ENCODE assay signal across 28 cellular contexts in genomic region chr4:78426972-78427371, GRCh38.
DNase-seq lines count a peak whose midpoint lies in the region; ATAC-seq, FAIRE-seq and TF ChIP-seq lines count a peak whose summit lies in the region.
"Had no signal": no experiment of that assay in that cellular context is flagged by ENCODE, and none has a peak within 500 bp of the region (broad histone marks: within the 10 kb centered on the region; RNA-seq: fewer than 3 reads in every experiment).

No MANE protein-coding gene starts in this region.

- H3K27ac ChIP-seq in small intestine (ENCODE audit: low read depth in 1 of 2, low read length in 1 of 2) (no peak overlapping the region), coronary artery (no peak overlapping the region)
- H3K27ac ChIP-seq: breast epithelium, neutrophil, prostate gland, SJCRH30, uterus had no signal

- H3K9me3 ChIP-seq in small intestine (ENCODE audit: control insufficient read depth, low read depth) = no peaks in the 10 kb centered on the region
- H3K9me3 ChIP-seq: breast epithelium, MG63, neutrophil, prostate gland, SJCRH30, uterus had no signal

- DNase-seq in glomerular visceral epithelial cell (ENCODE audit: extremely low spot score) (peak; percentile 26), small intestine (peak; percentile 51), coronary artery (ENCODE audit: low spot score) (no peak), GM12892 (ENCODE audit: insufficient read length) (no peak)
- DNase-seq in central memory CD4-positive, alpha-beta T cell = no peak
- DNase-seq: activated B cell treated with CpG ODN at 0.5 μM for 24 hours; activated CD8-positive, alpha-beta memory T cell treated with anti-CD3 and anti-CD28 coated beads, Interleukin-2, amount 10 ng/mL, durations not matched to agents 7 days and 5 days; activated naive CD4-positive, alpha-beta T cell treated with anti-CD3 and anti-CD28 coated beads, Interleukin-2, amount 50 U/mL, for 16 hours; amygdala; CD4-positive, CD25-positive, alpha-beta regulatory T cell; effector memory CD4-positive, alpha-beta T cell; erythroblast; GOT3; KG1; MG63; NCI-H2081; NCI-H226; NCI-H748 treated with DMSO at 0.1 percent for 48 hours; SJCRH30; T-cell; uterus had no signal

- peak; percentile 75 for ATAC-seq in GM18907 (IDR thresholded peaks at IDR 0.05; ENCODE audit: unreplicated experiment)
- peak; percentile 57 for ATAC-seq in HG03378 (IDR thresholded peaks at IDR 0.05; ENCODE audit: unreplicated experiment)
- ATAC-seq: activated CD8-positive, alpha-beta memory T cell treated with anti-CD3 and anti-CD28 coated beads, Interleukin-2, amount 10 ng/mL, durations not matched to agents 7 days and 5 days; T-cell had no signal

- 37 to 72% (median 46%) methylated on average over 2 of the region's 2 CpGs for WGBS in small intestine, 3 donors

- no peak for TF ChIP-seq POLR2A in GM12892 (IDR thresholded peaks at IDR 0.05; ENCODE audit: low read depth, low read length)

- no peak for TF ChIP-seq CTCF in coronary artery (IDR thresholded peaks at IDR 0.05)

- H3K4me3 ChIP-seq in small intestine (ENCODE audit: low read depth in 1 of 2, low read length in 2 of 2) (no peak overlapping the region), coronary artery (no peak overlapping the region)
- H3K4me3 ChIP-seq: breast epithelium, MG63, prostate gland, SJCRH30, uterus had no signal

- no peaks in the 10 kb centered on the region for H3K4me1 ChIP-seq in small intestine (ENCODE audit: control insufficient read depth in 2 of 2, insufficient read depth in 1 of 2, low read depth in 1 of 2, low read length in 1 of 2)
- H3K4me1 ChIP-seq: breast epithelium, prostate gland, SJCRH30, uterus had no signal

- H3K27me3 ChIP-seq in small intestine (ENCODE audit: control insufficient read depth in 2 of 2, insufficient read depth in 2 of 2, low read length in 2 of 2) = no peaks in the 10 kb centered on the region
- H3K27me3 ChIP-seq: breast epithelium, MG63, SJCRH30, uterus had no signal

- no peak for FAIRE-seq in small intestine (lab: Jason Lieb, UNC)
- FAIRE-seq in GM12892 (lab: Jason Lieb, UNC) = no peak
- FAIRE-seq: colon, keratinocyte had no signal

- no peaks in the 10 kb centered on the region for H3K36me3 ChIP-seq in small intestine (ENCODE audit: control insufficient read depth in 2 of 2, insufficient read depth in 2 of 2, low read length in 2 of 2)
- H3K36me3 ChIP-seq: breast epithelium, MG63, neutrophil, prostate gland, uterus had no signal

Comparison
In these comparisons a context has a peak if more than half of its experiments do, and no peak if none do; other contexts are left out.
1. DNase-seq: peak in glomerular visceral epithelial cell (single experiment) and small intestine (single experiment); none in coronary artery (single experiment), GM12892 (single experiment) and central memory CD4-positive, alpha-beta T cell (single experiment).